ENCODE assay signal across 1 cellular context in the genomic region with DNA sequence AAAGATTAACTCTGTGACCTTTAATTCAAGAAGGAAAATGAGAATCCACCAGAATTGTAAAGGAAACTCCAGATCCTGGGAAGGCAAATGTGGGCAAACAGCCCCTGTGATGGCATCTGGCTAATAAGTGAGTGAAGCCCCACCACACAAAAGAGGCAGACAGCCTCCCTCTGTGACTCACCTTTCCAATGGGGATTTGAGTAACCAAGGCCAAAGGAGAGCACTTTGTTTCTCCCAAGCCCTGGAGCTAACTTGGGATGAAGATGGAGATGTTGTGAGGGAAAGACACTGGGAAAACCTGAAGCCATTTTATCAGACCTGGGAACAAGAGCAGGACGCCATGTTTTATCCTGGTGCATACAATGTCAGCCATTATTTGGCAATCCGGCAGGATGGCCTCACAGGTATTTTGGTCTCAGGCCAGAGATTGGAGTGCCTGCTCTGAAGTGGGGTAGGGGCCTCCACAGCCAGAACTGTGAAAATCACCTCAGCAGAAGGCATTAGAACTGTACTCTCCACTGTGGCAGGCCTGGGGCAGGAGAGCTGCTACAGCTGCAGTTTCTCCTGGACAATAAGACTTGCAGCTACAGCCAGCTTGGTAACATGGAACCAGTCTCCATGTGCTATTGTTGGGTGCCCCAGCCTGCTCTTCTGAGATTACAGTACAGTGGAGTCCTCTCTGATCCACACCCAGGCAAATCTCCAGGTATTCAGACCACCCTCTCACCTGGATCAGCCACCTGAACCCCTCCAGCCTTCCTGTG.
TF ChIP-seq lines count a peak whose summit lies in the region.

No MANE protein-coding gene starts in this region.

TF ChIP-seq in A549, 52 proteins besides CTCF, POLR2A, EP300 and RAD21 (continued from another document):
- TF ChIP-seq, protein P1, sequence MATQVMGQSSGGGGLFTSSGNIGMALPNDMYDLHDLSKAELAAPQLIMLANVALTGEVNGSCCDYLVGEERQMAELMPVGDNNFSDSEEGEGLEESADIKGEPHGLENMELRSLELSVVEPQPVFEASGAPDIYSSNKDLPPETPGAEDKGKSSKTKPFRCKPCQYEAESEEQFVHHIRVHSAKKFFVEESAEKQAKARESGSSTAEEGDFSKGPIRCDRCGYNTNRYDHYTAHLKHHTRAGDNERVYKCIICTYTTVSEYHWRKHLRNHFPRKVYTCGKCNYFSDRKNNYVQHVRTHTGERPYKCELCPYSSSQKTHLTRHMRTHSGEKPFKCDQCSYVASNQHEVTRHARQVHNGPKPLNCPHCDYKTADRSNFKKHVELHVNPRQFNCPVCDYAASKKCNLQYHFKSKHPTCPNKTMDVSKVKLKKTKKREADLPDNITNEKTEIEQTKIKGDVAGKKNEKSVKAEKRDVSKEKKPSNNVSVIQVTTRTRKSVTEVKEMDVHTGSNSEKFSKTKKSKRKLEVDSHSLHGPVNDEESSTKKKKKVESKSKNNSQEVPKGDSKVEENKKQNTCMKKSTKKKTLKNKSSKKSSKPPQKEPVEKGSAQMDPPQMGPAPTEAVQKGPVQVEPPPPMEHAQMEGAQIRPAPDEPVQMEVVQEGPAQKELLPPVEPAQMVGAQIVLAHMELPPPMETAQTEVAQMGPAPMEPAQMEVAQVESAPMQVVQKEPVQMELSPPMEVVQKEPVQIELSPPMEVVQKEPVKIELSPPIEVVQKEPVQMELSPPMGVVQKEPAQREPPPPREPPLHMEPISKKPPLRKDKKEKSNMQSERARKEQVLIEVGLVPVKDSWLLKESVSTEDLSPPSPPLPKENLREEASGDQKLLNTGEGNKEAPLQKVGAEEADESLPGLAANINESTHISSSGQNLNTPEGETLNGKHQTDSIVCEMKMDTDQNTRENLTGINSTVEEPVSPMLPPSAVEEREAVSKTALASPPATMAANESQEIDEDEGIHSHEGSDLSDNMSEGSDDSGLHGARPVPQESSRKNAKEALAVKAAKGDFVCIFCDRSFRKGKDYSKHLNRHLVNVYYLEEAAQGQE (IDR thresholded peaks at IDR 0.05), result no peak
- TF ChIP-seq NPAS2 (CRISPR knock-in tag; IDR thresholded peaks at IDR 0.05; ENCODE audit: borderline replicate concordance) (no peak), RFX5 (IDR thresholded peaks at IDR 0.05) (no peak), CEBPB (IDR thresholded peaks at IDR 0.05) (no peak)
- TF ChIP-seq, protein P2, sequence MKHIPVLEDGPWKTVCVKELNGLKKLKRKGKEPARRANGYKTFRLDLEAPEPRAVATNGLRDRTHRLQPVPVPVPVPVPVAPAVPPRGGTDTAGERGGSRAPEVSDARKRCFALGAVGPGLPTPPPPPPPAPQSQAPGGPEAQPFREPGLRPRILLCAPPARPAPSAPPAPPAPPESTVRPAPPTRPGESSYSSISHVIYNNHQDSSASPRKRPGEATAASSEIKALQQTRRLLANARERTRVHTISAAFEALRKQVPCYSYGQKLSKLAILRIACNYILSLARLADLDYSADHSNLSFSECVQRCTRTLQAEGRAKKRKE (CRISPR knock-in tag; IDR thresholded peaks at IDR 0.05; ENCODE audit: low read depth), result no peak
- TF ChIP-seq, protein P3, sequence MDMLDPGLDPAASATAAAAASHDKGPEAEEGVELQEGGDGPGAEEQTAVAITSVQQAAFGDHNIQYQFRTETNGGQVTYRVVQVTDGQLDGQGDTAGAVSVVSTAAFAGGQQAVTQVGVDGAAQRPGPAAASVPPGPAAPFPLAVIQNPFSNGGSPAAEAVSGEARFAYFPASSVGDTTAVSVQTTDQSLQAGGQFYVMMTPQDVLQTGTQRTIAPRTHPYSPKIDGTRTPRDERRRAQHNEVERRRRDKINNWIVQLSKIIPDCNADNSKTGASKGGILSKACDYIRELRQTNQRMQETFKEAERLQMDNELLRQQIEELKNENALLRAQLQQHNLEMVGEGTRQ (IDR thresholded peaks at IDR 0.05), result no peak
